In genomic region chr12:93127107-93127560, GRCh38 we compare ENCODE assay signal across 13 cellular contexts.
DNase-seq lines count a peak whose midpoint lies in the region; ATAC-seq and TF ChIP-seq lines count a peak whose summit lies in the region.
"Had no signal": no experiment of that assay in that cellular context is flagged by ENCODE, and none has a peak within 500 bp of the region (broad histone marks: within the 10 kb centered on the region; RNA-seq: fewer than 3 reads in every experiment).

No MANE protein-coding gene starts in this region.

- TF ChIP-seq CTCF in hepatocyte (IDR thresholded peaks at IDR 0.05; ENCODE audit: poor library complexity) = no peak

- peak overlapping the region; percentile 82 for H3K27ac ChIP-seq in hepatocyte

- DNase-seq in Right ventricle myocardium inferior (ENCODE audit: missing footprints) (no peak), cardiac septum (ENCODE audit: low spot score) (no peak), hepatocyte (ENCODE audit: low spot score) (no peak), renal cortical epithelial cell (ENCODE audit: low read depth) (peak; percentile 70), HT-29 (ENCODE audit: low spot score) (no peak)
- no peak for DNase-seq in activated CD8-positive, alpha-beta memory T cell treated with anti-CD3 and anti-CD28 coated beads, Interleukin-2, amount 50 U/mL, for 48 hours
- DNase-seq: activated CD4-positive, alpha-beta T cell treated with anti-CD3 and anti-CD28 coated beads, Interleukin-2, amount 10 ng/mL, durations not matched to agents 7 days and 5 days; activated T-cell treated with anti-CD3 and anti-CD28 coated beads, Interleukin-2, amount 50 U/mL, for 48 hours; CD4-positive, alpha-beta memory T cell; erythroblast; NCI-H82 had no signal

- H3K9me3 ChIP-seq in hepatocyte (ENCODE audit: low read depth) = no peaks in the 10 kb centered on the region

- peak overlapping the region; percentile 43 for H3K4me2 ChIP-seq in hepatocyte

- peaks cover 27% of the 10 kb centered on the region for H3K4me1 ChIP-seq in hepatocyte (ENCODE audit: insufficient read depth)

- no peak overlapping the region for H2AFZ ChIP-seq in hepatocyte

- ATAC-seq in Right ventricle myocardium inferior = peak; percentile 66
- no peak for ATAC-seq in HG03520 (IDR thresholded peaks at IDR 0.05; ENCODE audit: unreplicated experiment)
- no peak for ATAC-seq in activated CD4-positive, CD25-positive, alpha-beta regulatory T cell treated with anti-CD3 and anti-CD28 coated beads, Interleukin-2, amount 50 U/mL, for 24 hours

- no peaks in the 10 kb centered on the region for H3K36me3 ChIP-seq in hepatocyte (replicated peaks; ENCODE audit: insufficient read depth, low read depth)

- intact Hi-C loops in Right ventricle myocardium inferior (cut with DNase I) = loop anchor here (1.0 to 5.0 kb wide), 7 partner anchors 65 to 295 kb away; partner anchors contain the start of gene NUDT4
- intact Hi-C loops in cardiac septum (cut with DNase I) = loop anchor here (2.0 to 5.0 kb wide), 2 partner anchors 98 to 250 kb away; partner anchors contain the start of gene NUDT4

- no peaks in the 10 kb centered on the region for H3K79me2 ChIP-seq in hepatocyte

- H3K9me2 ChIP-seq in hepatocyte (replicated peaks; ENCODE audit: insufficient read depth) = no peaks in the 10 kb centered on the region

- no peaks in the 10 kb centered on the region for H3K27me3 ChIP-seq in hepatocyte

- H3K4me3 ChIP-seq in hepatocyte = no peak overlapping the region

- WGBS in hepatocyte (ENCODE audit: low lambda C conversion rate, missing lambda C conversion rate) = 89% methylated on average over 7 of the region's 7 CpGs

- H4K20me1 ChIP-seq in hepatocyte (ENCODE audit: insufficient read depth, poor library complexity, severe bottlenecking) = no peaks in the 10 kb centered on the region
